ENCODE assay signal across 1 cellular context in genomic region chr20:36571564-36572504, GRCh38.
A peak's percentile ranks its signal among the peaks of the same experiment; 100 is the strongest.
TF ChIP-seq lines count a peak whose summit lies in the region.

No MANE protein-coding gene starts in this region.

TF ChIP-seq in K562, 482 proteins besides CTCF, POLR2A, EP300 and RAD21 (continued from another document):
- TF ChIP-seq ATF4 (CRISPR knock-in tag; IDR thresholded peaks at IDR 0.05) (no peak), KDM1A (IDR thresholded peaks at IDR 0.05) (peak in 1 of 2 experiments; percentile 15; a peak in 1 of 4 replicates), NRF1 (conservative IDR thresholded peaks at IDR 0.05 in 1 of 2, IDR thresholded peaks at IDR 0.05 in 1 of 2) (peak in 1 of 2 experiments; percentile 24; a peak in 2 of 4 replicates), ZNF740 (CRISPR knock-in tag; IDR thresholded peaks at IDR 0.05) (no peak), ZNF740 (tag; IDR thresholded peaks at IDR 0.05) (peak in 1 of 2 experiments; percentile 79; a peak in 2 of 4 replicates), PRDM10 (IDR thresholded peaks at IDR 0.05; ENCODE audit: partially characterized antibody) (peak; percentile 28), TFAP4 (CRISPR knock-in tag; IDR thresholded peaks at IDR 0.05; ENCODE audit: borderline replicate concordance) (peak; percentile 24; the same call in 1 of the 2 replicates), CREM (IDR thresholded peaks at IDR 0.05; ENCODE audit: low read depth) (peak; percentile 23; the same call in 1 of the 2 replicates), MAZ (CRISPR knock-in tag; conservative IDR thresholded peaks at IDR 0.05 in 1 of 2, IDR thresholded peaks at IDR 0.05 in 1 of 2) (peak in 1 of 2 experiments; percentile 30; a peak in 1 of 4 replicates), CBFA2T3 (IDR thresholded peaks at IDR 0.05) (0 out of 2 replicates have a peak, but pooled peaks have one; percentile 15), ZFX (CRISPR knock-in tag; IDR thresholded peaks at IDR 0.05) (no peak), SOX6 (IDR thresholded peaks at IDR 0.05) (peak; percentile 70), VEZF1 (CRISPR knock-in tag; IDR thresholded peaks at IDR 0.05) (peak; percentile 27; the same call in 1 of the 2 replicates), ZFP91 (CRISPR knock-in tag; IDR thresholded peaks at IDR 0.05) (no peak), FOXJ3 (CRISPR knock-in tag; IDR thresholded peaks at IDR 0.05) (no peak), MYC (IDR thresholded peaks at IDR 0.05; ENCODE audit: low read depth, low read length) (no peak), MYC (CRISPR knock-in tag; IDR thresholded peaks at IDR 0.05; ENCODE audit: borderline replicate concordance, low read depth) (no peak), ZBTB1 (CRISPR knock-in tag; IDR thresholded peaks at IDR 0.05; ENCODE audit: borderline replicate concordance, low read depth) (0 out of 2 replicates have a peak, but pooled peaks have one; percentile 31), JUND (IDR thresholded peaks at IDR 0.05; ENCODE audit: borderline replicate concordance, low read depth, low read length) (no peak), JUND (tag; IDR thresholded peaks at IDR 0.05; ENCODE audit: borderline replicate concordance, low read depth, low read length) (peak; percentile 20; the same call in 1 of the 3 replicates), GATAD2A (IDR thresholded peaks at IDR 0.05) (peak; percentile 52; the same call in 1 of the 2 replicates), PHF8 (IDR thresholded peaks at IDR 0.05; ENCODE audit: borderline replicate concordance, low read length) (peak; percentile 21; the same call in 1 of the 2 replicates), HNRNPLL (IDR thresholded peaks at IDR 0.05; ENCODE audit: low read depth, low read length, poor library complexity, severe bottlenecking) (peak; percentile 58), YY1 (IDR thresholded peaks at IDR 0.05; ENCODE audit: borderline replicate concordance in 1 of 3, control insufficient read depth in 1 of 3, extremely low read depth in 1 of 3, insufficient read depth in 3 of 3, insufficient read length in 1 of 3, insufficient replicate concordance in 2 of 3, low read depth in 1 of 3, low read length in 2 of 3) (peak in 1 of 3 experiments; percentile 32), ZNF511 (CRISPR knock-in tag; IDR thresholded peaks at IDR 0.05) (0 out of 2 replicates have a peak, but pooled peaks have one; percentile 49), HDAC2 (IDR thresholded peaks at IDR 0.05) (no peak), CTBP1 (IDR thresholded peaks at IDR 0.05; ENCODE audit: borderline replicate concordance) (peak; percentile 51; the same call in 1 of the 2 replicates), POLR2AphosphoS2 (IDR thresholded peaks at IDR 0.05; ENCODE audit: low read length) (no peak), ZBTB7A (IDR thresholded peaks at IDR 0.05; ENCODE audit: borderline replicate concordance, control insufficient read depth, low read depth, low read length) (peak; percentile 56; the same call in 1 of the 2 replicates), NFRKB (IDR thresholded peaks at IDR 0.05; ENCODE audit: low read depth) (0 out of 2 replicates have a peak, but pooled peaks have one; percentile 49), TCF3 (CRISPR knock-in tag; IDR thresholded peaks at IDR 0.05) (peak; percentile 40; the same call in 1 of the 2 replicates)
